Comparison of ENCODE assay signal across 13 cellular contexts in the genomic region with DNA sequence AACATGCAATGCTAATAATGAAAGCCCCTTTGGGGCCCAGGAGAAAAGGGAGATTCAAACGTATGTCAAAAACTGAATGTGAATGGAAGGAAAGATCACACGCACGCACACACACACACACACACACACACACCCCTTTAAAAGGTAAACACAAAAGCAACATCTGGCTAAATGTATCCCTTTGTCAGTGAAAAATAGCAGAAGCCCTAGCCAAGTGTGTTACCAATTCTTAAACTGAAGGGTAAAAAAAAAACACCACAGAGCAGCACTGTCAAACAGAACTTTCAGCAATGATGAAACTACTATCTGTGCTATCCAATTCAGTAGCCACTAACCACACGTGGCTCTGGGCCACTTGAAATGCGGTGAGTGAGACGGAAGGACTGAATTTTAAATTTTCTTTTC. TPM values are rescaled to one million over a fixed set of nuclear protein-coding genes. Genes with fewer than 3 reads are reported as not detected.
DNase-seq lines count a peak whose midpoint lies in the region; ATAC-seq, FAIRE-seq and TF ChIP-seq lines count a peak whose summit lies in the region.
"Had no signal": no experiment of that assay in that cellular context is flagged by ENCODE, and none has a peak within 500 bp of the region (broad histone marks: within the 10 kb centered on the region; RNA-seq: fewer than 3 reads in every experiment).

No MANE protein-coding gene starts in this region.

- no peak for ATAC-seq in K562
- ATAC-seq in GM18511 (IDR thresholded peaks at IDR 0.05; ENCODE audit: unreplicated experiment): no peak
- ATAC-seq in WTC11: no peak

- no peak for TF ChIP-seq RAD21 in K562 (CRISPR knock-in tag; conservative IDR thresholded peaks at IDR 0.05 in 1 of 2, IDR thresholded peaks at IDR 0.05 in 1 of 2)

- H3K27ac ChIP-seq in K562 (ENCODE audit: extremely low read depth, low read depth, low read length) (no peak overlapping the region), subcutaneous abdominal adipose tissue (ENCODE audit: low read depth, low read length) (peak overlapping the region; percentile 91)
- H3K27ac ChIP-seq: C4-2B, SK-N-MC, testis had no signal

- peaks cover 24% of the 10 kb centered on the region for H3K4me1 Mint-ChIP-seq in WTC11

- H3K4me3 Mint-ChIP-seq in WTC11: no peak overlapping the region
- H3K4me3 Mint-ChIP-seq: HFFc6 had no signal

- CTCF ChIA-PET in K562 (lab: Yijun Ruan, JAX; ENCODE audit: low intra/inter-chr PET ratio): no interaction called here
- CTCF ChIA-PET in WTC11 (lab: Charles Lee): no interaction called here

- no peak for TF ChIP-seq POLR2A in K562 (conservative IDR thresholded peaks at IDR 0.05)

- no peak overlapping the region for H3K4me2 ChIP-seq in K562 (ENCODE audit: insufficient read depth, low read length)

- no peak overlapping the region for H3K27ac Mint-ChIP-seq in WTC11
- H3K27ac Mint-ChIP-seq: HFFc6 had no signal

- POLR2A ChIA-PET in K562 (lab: Yijun Ruan, JAX) (no interaction called here), WTC11 (lab: Charles Lee) (no interaction called here)

- H3K4me3 ChIP-seq in K562 (no peak overlapping the region), subcutaneous abdominal adipose tissue (ENCODE audit: low read depth in 1 of 5, low read length in 5 of 5) (no peak overlapping the region)
- H3K4me3 ChIP-seq: SK-N-MC, testis had no signal

- no peaks in the 10 kb centered on the region for H4K20me1 ChIP-seq in K562 (replicated peaks; ENCODE audit: control insufficient read depth, insufficient read depth, low read length)

- H3K9me3 ChIP-seq in K562 (replicated peaks; ENCODE audit: control insufficient read depth, insufficient read depth, low read depth, low read length) (no peaks in the 10 kb centered on the region), subcutaneous abdominal adipose tissue (ENCODE audit: control insufficient read depth in 5 of 5, low read length in 5 of 5) (no peaks in the 10 kb centered on the region)
- H3K9me3 ChIP-seq: testis had no signal

- in situ Hi-C loops in K562 (cut with MboI): no loop called here

- H3K27me3 ChIP-seq in K562 (ENCODE audit: control insufficient read depth in 2 of 2, insufficient read depth in 2 of 2, low read length in 2 of 2): peaks cover 32 to 52% of the 10 kb centered on the region in 2 experiments
- no peaks in the 10 kb centered on the region for H3K27me3 ChIP-seq in subcutaneous abdominal adipose tissue (ENCODE audit: control insufficient read depth in 5 of 5, insufficient read depth in 4 of 5, low read length in 5 of 5)
- H3K27me3 ChIP-seq: testis had no signal

- H2AFZ ChIP-seq in K562 (ENCODE audit: low read depth, low read length): no peak overlapping the region

- 3% methylated on average over 6 of the region's 6 CpGs for WGBS in K562 (ENCODE audit: insufficient coverage, low coverage, missing lambda C conversion rate)

- no peaks in the 10 kb centered on the region for H3K36me3 Mint-ChIP-seq in WTC11

- H3K9ac ChIP-seq in K562 (ENCODE audit: insufficient read depth in 1 of 2, low read depth in 2 of 2, low read length in 2 of 2) (no peak overlapping the region), subcutaneous abdominal adipose tissue (ENCODE audit: low read length in 5 of 5) (peak overlapping the region in 1 of 5 donors; percentile 34)

- peak; percentile 35 for DNase-seq in stimulated activated CD4-positive, alpha-beta T cell treated with anti-CD3 and anti-CD28 coated beads, Interleukin-15, amount 100 ng/mL, for 24 hours
- no peak for DNase-seq in stimulated activated CD4-positive, alpha-beta T cell treated with anti-CD3 and anti-CD28 coated beads, Interleukin-4, amount 100 ng/mL, for 4 hours
- DNase-seq in NAMALWA (ENCODE audit: low spot score) (peak; percentile 39), K562 (ENCODE audit: extremely low read depth in 1 of 4, low spot score in 3 of 4) (no peak), WTC11 (ENCODE audit: low spot score) (no peak)
- DNase-seq in central memory CD4-positive, alpha-beta T cell: no peak
- DNase-seq: HFFc6, NCI-H2107, testis had no signal

- H3K4me1 ChIP-seq in K562 (replicated peaks in 1 of 2; ENCODE audit: control insufficient read depth in 2 of 2, insufficient read depth in 2 of 2, low read length in 2 of 2) (peaks cover 0 to 13% of the 10 kb centered on the region in 2 experiments; a peak in 2 of 5 replicates), subcutaneous abdominal adipose tissue (ENCODE audit: control insufficient read depth in 5 of 5, insufficient read depth in 5 of 5, low read length in 5 of 5) (peaks cover 9 to 85% (median 71%) of the 10 kb centered on the region in 5 donors)

- H3K79me2 ChIP-seq in K562 (ENCODE audit: control insufficient read depth, insufficient read depth, low read length): no peaks in the 10 kb centered on the region

- H3K36me3 ChIP-seq in K562 (ENCODE audit: control insufficient read depth, insufficient read depth, low read length) (no peaks in the 10 kb centered on the region), subcutaneous abdominal adipose tissue (ENCODE audit: control insufficient read depth in 5 of 5, insufficient read depth in 5 of 5, low read length in 5 of 5) (peaks cover 0 to 13% (median 3%) of the 10 kb centered on the region in 5 donors)

- TF ChIP-seq CTCF in K562 (IDR thresholded peaks at IDR 0.05 in 2 of 3, conservative IDR thresholded peaks at IDR 0.05 in 1 of 3; ENCODE audit: insufficient read depth in 2 of 3, low read depth in 1 of 3, low read length in 3 of 3) (no peak), WTC11 (IDR thresholded peaks at IDR 0.05) (no peak)

- no peaks in the 10 kb centered on the region for H3K9me1 ChIP-seq in K562 (ENCODE audit: control insufficient read depth, insufficient read depth, low read length)

- no peak for FAIRE-seq in K562 (lab: Jason Lieb, UNC)

- BruUV-seq in K562 (replicated peaks; lab: Mats Ljungman, UMichigan): no TSS peak

- no peak for TF ChIP-seq EP300 in K562 (IDR thresholded peaks at IDR 0.05; ENCODE audit: low read length)

- H3K9me3 Mint-ChIP-seq in WTC11: no peaks in the 10 kb centered on the region
- H3K9me3 Mint-ChIP-seq: HFFc6 had no signal

- intact Hi-C loops in K562 (cut with micrococcal nuclease): no loop called here

- H3K27me3 Mint-ChIP-seq in WTC11 (ENCODE audit: low read depth): peaks cover 45% of the 10 kb centered on the region

TF ChIP-seq in K562, 482 proteins besides CTCF, POLR2A, EP300 and RAD21:
- no peak for TF ChIP-seq ZSCAN29 (IDR thresholded peaks at IDR 0.05)
- TF ChIP-seq, protein P1, sequence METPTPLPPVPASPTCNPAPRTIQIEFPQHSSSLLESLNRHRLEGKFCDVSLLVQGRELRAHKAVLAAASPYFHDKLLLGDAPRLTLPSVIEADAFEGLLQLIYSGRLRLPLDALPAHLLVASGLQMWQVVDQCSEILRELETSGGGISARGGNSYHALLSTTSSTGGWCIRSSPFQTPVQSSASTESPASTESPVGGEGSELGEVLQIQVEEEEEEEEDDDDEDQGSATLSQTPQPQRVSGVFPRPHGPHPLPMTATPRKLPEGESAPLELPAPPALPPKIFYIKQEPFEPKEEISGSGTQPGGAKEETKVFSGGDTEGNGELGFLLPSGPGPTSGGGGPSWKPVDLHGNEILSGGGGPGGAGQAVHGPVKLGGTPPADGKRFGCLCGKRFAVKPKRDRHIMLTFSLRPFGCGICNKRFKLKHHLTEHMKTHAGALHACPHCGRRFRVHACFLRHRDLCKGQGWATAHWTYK (CRISPR knock-in tag; IDR thresholded peaks at IDR 0.05): peak; percentile 43; the same call in 1 of the 2 replicates
- no peak for TF ChIP-seq ZSCAN32 (CRISPR knock-in tag; IDR thresholded peaks at IDR 0.05)
- no peak for TF ChIP-seq NONO (IDR thresholded peaks at IDR 0.05; ENCODE audit: low read depth in 2 of 2, low read length in 1 of 2)

TF ChIP-seq in WTC11, 78 proteins besides CTCF, POLR2A, EP300 and RAD21 (continues in another document):
- no peak for TF ChIP-seq IRF2 (CRISPR knock-in tag; IDR thresholded peaks at IDR 0.05; ENCODE audit: borderline replicate concordance, low read depth)
- TF ChIP-seq, protein P2, sequence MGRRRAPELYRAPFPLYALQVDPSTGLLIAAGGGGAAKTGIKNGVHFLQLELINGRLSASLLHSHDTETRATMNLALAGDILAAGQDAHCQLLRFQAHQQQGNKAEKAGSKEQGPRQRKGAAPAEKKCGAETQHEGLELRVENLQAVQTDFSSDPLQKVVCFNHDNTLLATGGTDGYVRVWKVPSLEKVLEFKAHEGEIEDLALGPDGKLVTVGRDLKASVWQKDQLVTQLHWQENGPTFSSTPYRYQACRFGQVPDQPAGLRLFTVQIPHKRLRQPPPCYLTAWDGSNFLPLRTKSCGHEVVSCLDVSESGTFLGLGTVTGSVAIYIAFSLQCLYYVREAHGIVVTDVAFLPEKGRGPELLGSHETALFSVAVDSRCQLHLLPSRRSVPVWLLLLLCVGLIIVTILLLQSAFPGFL (CRISPR knock-in tag; IDR thresholded peaks at IDR 0.05; ENCODE audit: borderline replicate concordance): no peak

RNA-seq across cellular contexts. Expression of a gene that starts 4.9 kb away (rescaled TPM):
- not detected in 2 replicates for total RNA-seq in K562 (2011; cell fraction: chromatin; rRNA removed; ENCODE audit: low replicate concordance)
- not detected in 2 replicates for total RNA-seq in K562 (2011; cell fraction: nucleolus; rRNA removed)
- not detected in 2 replicates for total RNA-seq in K562 (2011; cell fraction: nucleoplasm; rRNA removed)
- total RNA-seq in K562 (2014; rRNA removed): not detected in 2 replicates
- not detected in 2 replicates for total RNA-seq in K562 (2014; rRNA removed; fragmentation: Illumina TruSeq; extraction: Trizol)
- not detected in 2 replicates for total RNA-seq in K562 (2015; rRNA removed; fragmentation: Illumina TruSeq; extraction: Trizol)
- total RNA-seq in K562 (2021): 0.29 and 0.51 TPM in 2 replicates
- not detected in 2 replicates for polyA plus RNA-seq in K562 (2011; rRNA removed)
- polyA plus RNA-seq in K562 (2011; cell fraction: cytosol; rRNA removed): not detected in 2 replicates
- polyA plus RNA-seq in K562 (2011; cell fraction: nucleus; rRNA removed): not detected in 2 replicates
- polyA plus RNA-seq in K562 (2012): 0.14 and 0.19 TPM in 2 replicates
- not detected in 2 replicates for polyA plus RNA-seq in K562 (2014; fragmentation: Illumina TruSeq; extraction: Trizol)
- under 1 TPM in 1 of 2 experiments, not detected in 1; 0.08 TPM for polyA plus RNA-seq in K562 (2014; fragmentation: Nextera tagmentation; extraction: Ambion mirVana)
- 0.11 TPM in 1 of 2 replicates, not detected in the other for polyA plus RNA-seq in K562 (2014; rRNA removed)
- not detected in 2 replicates for polyA minus RNA-seq in K562 (2011; rRNA and poly(A)+ RNA removed)
- polyA minus RNA-seq in K562 (2011; cell fraction: cytosol; rRNA and poly(A)+ RNA removed): not detected in 2 replicates
- not detected in 2 replicates for polyA minus RNA-seq in K562 (2011; cell fraction: nucleus; rRNA and poly(A)+ RNA removed)
- 2.7 to 3.8 TPM (median 3.2 TPM) in 3 replicates for total RNA-seq in WTC11 (2021)

Comparison
In these comparisons a context has a peak if more than half of its experiments do, and no peak if none do; other contexts are left out.
1. DNase-seq: peak in stimulated activated CD4-positive, alpha-beta T cell treated with anti-CD3 and anti-CD28 coated beads, Interleukin-15, amount 100 ng/mL, for 24 hours (single experiment) and NAMALWA (single experiment); none in stimulated activated CD4-positive, alpha-beta T cell treated with anti-CD3 and anti-CD28 coated beads, Interleukin-4, amount 100 ng/mL, for 4 hours (0 of 2), K562 (0 of 4), WTC11 (single experiment) and central memory CD4-positive, alpha-beta T cell (single experiment).